Comparison of ENCODE assay signal across 12 cellular contexts in the genomic region with DNA sequence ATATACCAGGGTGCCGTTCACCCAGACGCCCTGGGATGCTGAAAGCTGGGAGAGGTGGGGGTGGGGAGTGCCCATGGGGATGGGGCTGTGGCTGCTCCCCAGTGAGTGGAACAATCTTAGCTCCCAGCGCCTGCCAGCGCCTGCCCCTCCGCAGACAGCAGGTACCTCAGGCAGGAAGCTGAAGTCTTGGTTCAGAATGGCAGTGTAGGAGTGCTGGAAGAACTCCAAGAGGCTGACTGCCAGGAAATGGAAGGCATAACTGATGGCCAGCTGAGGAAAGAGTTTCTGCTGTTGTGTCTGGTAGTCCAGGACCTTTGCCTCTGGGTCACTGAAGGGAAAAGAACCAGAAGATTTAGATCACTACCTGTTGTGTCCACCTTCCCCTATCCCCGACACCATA. TPM values are rescaled to one million over a fixed set of nuclear protein-coding genes. Genes with fewer than 3 reads are reported as not detected.
A peak's percentile ranks its signal among the peaks of the same experiment; 100 is the strongest.
DNase-seq lines count a peak whose midpoint lies in the region; ATAC-seq, FAIRE-seq and TF ChIP-seq lines count a peak whose summit lies in the region.
"Had no signal": no experiment of that assay in that cellular context is flagged by ENCODE, and none has a peak within 500 bp of the region (broad histone marks: within the 10 kb centered on the region; RNA-seq: fewer than 3 reads in every experiment).

No MANE protein-coding gene starts in this region.

- intact Hi-C loops in natural killer cell (cut with micrococcal nuclease), result no loop called here

- no peaks in the 10 kb centered on the region for H3K9me3 Mint-ChIP-seq in natural killer cell
- H3K9me3 Mint-ChIP-seq: activated T-helper 1 cell treated with anti-CD3 and anti-CD28 coated beads, Interleukin-12 subunit alpha, Interleukin-12 subunit beta, Interleukin-2, Interleukin-4 antibody, amounts not matched to agents 30 ng/mL and 10 ng/mL and 1 ng/mL, durations not matched to agents 14 hours and 24 hours and 36 hours had no signal

- in situ Hi-C loops in GM23248 (cut with MboI), result no loop called here

- H4K91ac ChIP-seq in neuronal stem cell (ENCODE audit: low read depth, low read length, poor library complexity), result no peak overlapping the region

- H3K9me3 ChIP-seq in GM23248 (ENCODE audit: low read depth) (no peaks in the 10 kb centered on the region), fibroblast of lung (ENCODE audit: control insufficient read depth, insufficient read depth, low read depth, low read length) (no peaks in the 10 kb centered on the region), neuronal stem cell (replicated peaks in 1 of 2; ENCODE audit: control insufficient read depth in 2 of 2, insufficient read depth in 1 of 2, low read depth in 1 of 2, low read length in 2 of 2) (no peaks in the 10 kb centered on the region)

- H4K8ac ChIP-seq in neuronal stem cell (ENCODE audit: low read depth, low read length), result no peak overlapping the region

- H3K14ac ChIP-seq in neuronal stem cell (ENCODE audit: low read length), result no peak overlapping the region

- no peak overlapping the region for H3K9ac ChIP-seq in GM23248
- H3K9ac ChIP-seq in fibroblast of lung (ENCODE audit: insufficient read depth, low read length), result no peak overlapping the region
- no peak overlapping the region for H3K9ac ChIP-seq in neuronal stem cell (ENCODE audit: low read depth, low read length, poor library complexity)

- WGBS in GM23248 (ENCODE audit: low coverage in 1 of 2, low lambda C conversion rate in 2 of 2, missing lambda C conversion rate in 2 of 2), 2 experiments, result 68 to 85% methylated on average over 3 to 6 of the region's 6 CpGs
- WGBS in neuronal stem cell (ENCODE audit: extremely low coverage in 2 of 2, insufficient read length in 2 of 2, insufficient replicate concordance in 1 of 2), 2 donors, result no CpG with 5 or more reads among the region's 6 CpGs

- no peaks in the 10 kb centered on the region for H3K79me1 ChIP-seq in neuronal stem cell (ENCODE audit: low read depth, low read length)

- H3K4me2 ChIP-seq in GM23248 (ENCODE audit: unreplicated experiment) (no peak overlapping the region), fibroblast of lung (ENCODE audit: extremely low read depth, insufficient read depth, low read length) (no peak overlapping the region), neuronal stem cell (ENCODE audit: insufficient read depth, low read length, poor library complexity, severe bottlenecking) (no peak overlapping the region)

- H3K36me3 Mint-ChIP-seq in natural killer cell, result no peaks in the 10 kb centered on the region

- H3K9me2 ChIP-seq in GM23248 (ENCODE audit: insufficient read depth), result no peaks in the 10 kb centered on the region

- DNase-seq in GM23248 (peak; percentile 30), RCC 7860 (ENCODE audit: low spot score) (peak; percentile 12), fibroblast of lung (ENCODE audit: low read depth in 2 of 2) (peak; percentile 63 to 72), neuronal stem cell (ENCODE audit: low spot score) (no peak), omental fat pad (ENCODE audit: low spot score) (no peak), natural killer cell (no peak)
- DNase-seq in activated effector memory CD4-positive, alpha-beta T cell treated with Interleukin-2 at 50 U/mL for 16 hours, result no peak
- DNase-seq: nephron progenitor cell, T-helper 2 cell had no signal

- H3K27ac ChIP-seq in GM23248 (no peak overlapping the region), fibroblast of lung (ENCODE audit: insufficient read depth, low read length) (no peak overlapping the region), neuronal stem cell (replicated peaks; ENCODE audit: low read length) (no peak overlapping the region)
- H3K27ac ChIP-seq: epithelial cell of prostate had no signal

- no peak for FAIRE-seq in RCC 7860 (lab: Jason Lieb, UNC)

- no peaks in the 10 kb centered on the region for H3K79me2 ChIP-seq in GM23248 (ENCODE audit: insufficient read depth)
- H3K79me2 ChIP-seq in fibroblast of lung (ENCODE audit: control insufficient read depth, insufficient read depth, low read length), result no peaks in the 10 kb centered on the region

- H2AFZ ChIP-seq in GM23248 (no peak overlapping the region), fibroblast of lung (ENCODE audit: low read length) (no peak overlapping the region), neuronal stem cell (ENCODE audit: low read length) (no peak overlapping the region)

- H4K20me1 ChIP-seq in GM23248 (ENCODE audit: insufficient read depth), result no peaks in the 10 kb centered on the region
- H4K20me1 ChIP-seq in fibroblast of lung (ENCODE audit: control insufficient read depth, extremely low read depth, insufficient read depth, low read length), result no peaks in the 10 kb centered on the region

- H2AK5ac ChIP-seq in neuronal stem cell (ENCODE audit: low read depth, low read length), result peak overlapping the region; percentile 6

- H2BK5ac ChIP-seq in neuronal stem cell (ENCODE audit: low read length), result no peak overlapping the region

- no peak overlapping the region for H3K23ac ChIP-seq in neuronal stem cell (ENCODE audit: low read depth, low read length, poor library complexity)

- no peak overlapping the region for H2BK12ac ChIP-seq in neuronal stem cell (ENCODE audit: low read length)

- H3K18ac ChIP-seq in neuronal stem cell (ENCODE audit: low read length), result peak overlapping the region; percentile 1

- no peak overlapping the region for H2BK15ac ChIP-seq in neuronal stem cell (ENCODE audit: low read length)

- peaks cover 0 to 3% of the 10 kb centered on the region in 2 donors for H3K27me3 Mint-ChIP-seq in natural killer cell (ENCODE audit: low read depth in 2 of 2)

- H3K4ac ChIP-seq in neuronal stem cell (ENCODE audit: low read length), result no peak overlapping the region

- H3K27me3 ChIP-seq in GM23248 (replicated peaks; ENCODE audit: insufficient read depth) (no peaks in the 10 kb centered on the region), fibroblast of lung (ENCODE audit: control insufficient read depth, insufficient read depth, low read length) (no peaks in the 10 kb centered on the region), neuronal stem cell (ENCODE audit: control insufficient read depth in 3 of 3, insufficient read depth in 3 of 3, low read depth in 1 of 3, low read length in 3 of 3) (no peaks in the 10 kb centered on the region)

- H2BK120ac ChIP-seq in neuronal stem cell (ENCODE audit: low read depth, low read length), result no peak overlapping the region

- peaks cover 8 to 10% of the 10 kb centered on the region in 2 donors for H3K4me1 Mint-ChIP-seq in natural killer cell

- peaks cover 10% of the 10 kb centered on the region for H3K4me1 ChIP-seq in GM23248 (ENCODE audit: insufficient read depth)
- peaks cover 6% of the 10 kb centered on the region for H3K4me1 ChIP-seq in fibroblast of lung (ENCODE audit: control insufficient read depth, extremely low read depth, insufficient read depth, low read length)
- peaks cover 14% of the 10 kb centered on the region in 2 donors for H3K4me1 ChIP-seq in neuronal stem cell (ENCODE audit: control insufficient read depth in 2 of 2, insufficient read depth in 1 of 2, low read depth in 1 of 2, low read length in 2 of 2)

- no peak overlapping the region for H3K4me3 Mint-ChIP-seq in natural killer cell
- H3K4me3 Mint-ChIP-seq: activated T-helper 1 cell treated with anti-CD3 and anti-CD28 coated beads, Interleukin-12 subunit alpha, Interleukin-12 subunit beta, Interleukin-2, Interleukin-4 antibody, amounts not matched to agents 30 ng/mL and 10 ng/mL and 1 ng/mL, durations not matched to agents 14 hours and 24 hours and 36 hours; nephron progenitor cell had no signal

- H3F3A ChIP-seq in GM23248 (ENCODE audit: insufficient read depth), result no peaks in the 10 kb centered on the region

- H3K36me3 ChIP-seq in GM23248 (ENCODE audit: low read depth), result peaks cover 3% of the 10 kb centered on the region; the same call in 1 of the 2 replicates
- H3K36me3 ChIP-seq in fibroblast of lung (ENCODE audit: control insufficient read depth, insufficient read depth, low read length), result no peaks in the 10 kb centered on the region
- no peaks in the 10 kb centered on the region for H3K36me3 ChIP-seq in neuronal stem cell (replicated peaks in 1 of 2; ENCODE audit: control insufficient read depth in 2 of 2, insufficient read depth in 2 of 2, low read length in 2 of 2)

- H3K4me3 ChIP-seq in GM23248 (no peak overlapping the region), fibroblast of lung (replicated peaks in 1 of 4; ENCODE audit: control extremely low read depth in 1 of 4, insufficient read depth in 1 of 4, low read depth in 3 of 4, low read length in 4 of 4) (no peak overlapping the region), neuronal stem cell (ENCODE audit: low read length in 2 of 2) (no peak overlapping the region)

- TF ChIP-seq CTCF in fibroblast of lung (conservative IDR thresholded peaks at IDR 0.05 in 1 of 2, IDR thresholded peaks at IDR 0.05 in 1 of 2; ENCODE audit: low read depth in 1 of 2, low read length in 2 of 2) (no peak), omental fat pad (IDR thresholded peaks at IDR 0.05) (no peak), natural killer cell (IDR thresholded peaks at IDR 0.05) (no peak)

- H3K27ac Mint-ChIP-seq in natural killer cell, result no peak overlapping the region
- H3K27ac Mint-ChIP-seq: activated T-helper 1 cell treated with anti-CD3 and anti-CD28 coated beads, Interleukin-12 subunit alpha, Interleukin-12 subunit beta, Interleukin-2, Interleukin-4 antibody, amounts not matched to agents 30 ng/mL and 10 ng/mL and 1 ng/mL, durations not matched to agents 14 hours and 24 hours and 36 hours; nephron progenitor cell had no signal

- ATAC-seq in omental fat pad (ENCODE audit: low FRiP score) (no peak), natural killer cell (no peak), HG02571 (IDR thresholded peaks at IDR 0.05; ENCODE audit: unreplicated experiment) (no peak)

RNA-seq across cellular contexts. Expression of a gene that starts 8.4 kb away (rescaled TPM):
- 7.5 and 9.7 TPM in 2 replicates for total RNA-seq in GM23248 (2014; rRNA removed; shearing (Covaris generic))
- polyA plus RNA-seq in GM23248 (2016; fragmentation: Nextera tagmentation; extraction: Ambion mirVana), result 19.9 and 23.6 TPM in 2 replicates
- total RNA-seq in fibroblast of lung, result 17.7 and 20.5 TPM in 2 replicates
- polyA plus RNA-seq in fibroblast of lung, result 14.6 and 19.0 TPM in 2 replicates
- polyA plus RNA-seq in fibroblast of lung (2012), result 11.6 and 18.8 TPM in 2 replicates
- polyA minus RNA-seq in fibroblast of lung (ENCODE audit: low replicate concordance), result 39.8 and 51.4 TPM in 2 replicates
- polyA plus RNA-seq in neuronal stem cell (2013, experiment 1 of 2), result 6.1 TPM
- polyA plus RNA-seq in neuronal stem cell (2013, experiment 2 of 2), result 5.8 TPM
- total RNA-seq in omental fat pad, result 10 to 100 TPM; 10.4 to 26.8 (median 15.3) TPM
- not detected for total RNA-seq in natural killer cell
- total RNA-seq: activated T-helper 1 cell treated with anti-CD3 and anti-CD28 coated beads, Interleukin-12 subunit alpha, Interleukin-12 subunit beta, Interleukin-2, Interleukin-4 antibody, amounts not matched to agents 30 ng/mL and 10 ng/mL and 1 ng/mL, durations not matched to agents 14 hours and 24 hours and 36 hours had no signal

RNA-seq across cellular contexts. Expression of a gene that starts 36.7 kb away (rescaled TPM):
- 12.3 and 13.7 TPM in 2 replicates for total RNA-seq in GM23248 (2014; rRNA removed; shearing (Covaris generic))
- polyA plus RNA-seq in GM23248 (2016; fragmentation: Nextera tagmentation; extraction: Ambion mirVana) (12.8 and 15.7 TPM in 2 replicates), fibroblast of lung (13.6 and 14.8 TPM in 2 replicates)
- total RNA-seq in fibroblast of lung (9.5 and 10.2 TPM in 2 replicates), omental fat pad (10 to 100 TPM; 11.9 to 17.2 (median 14.6) TPM), natural killer cell (10 to 100 TPM in 1 of 3 donors, 1 to 10 TPM in 2; 4.5 to 12.9 (median 7.5) TPM)
- polyA plus RNA-seq in fibroblast of lung (2012), result 6.4 and 7.4 TPM in 2 replicates
- polyA minus RNA-seq in fibroblast of lung (ENCODE audit: low replicate concordance), result 3.4 and 4.1 TPM in 2 replicates
- 31.2 TPM for polyA plus RNA-seq in neuronal stem cell (2013, experiment 1 of 2)
- polyA plus RNA-seq in neuronal stem cell (2013, experiment 2 of 2), result 30.7 TPM

RNA-seq across cellular contexts. Expression of a gene that starts 48.6 kb away (rescaled TPM):
- 0.22 TPM in 1 of 2 replicates, not detected in the other for total RNA-seq in GM23248 (2014; rRNA removed; shearing (Covaris generic))
- polyA plus RNA-seq in GM23248 (2016; fragmentation: Nextera tagmentation; extraction: Ambion mirVana) (0.09 and 0.13 TPM in 2 replicates), fibroblast of lung (0.02 and 0.16 TPM in 2 replicates)
- total RNA-seq in fibroblast of lung (under 0.01 TPM in 2 replicates), omental fat pad (100 to 1,000 TPM in 1 of 4 donors, 10 to 100 TPM in 3; 26.4 to 165 (median 59.4) TPM), natural killer cell (not detected)
- polyA plus RNA-seq in fibroblast of lung (2012), result 0.05 and 0.12 TPM in 2 replicates
- 0.20 TPM in 1 of 2 replicates, not detected in the other for polyA minus RNA-seq in fibroblast of lung (ENCODE audit: low replicate concordance)
- polyA plus RNA-seq in neuronal stem cell (2013, experiment 1 of 2), result 2.1 TPM
- 2.0 TPM for polyA plus RNA-seq in neuronal stem cell (2013, experiment 2 of 2)
- total RNA-seq: activated T-helper 1 cell treated with anti-CD3 and anti-CD28 coated beads, Interleukin-12 subunit alpha, Interleukin-12 subunit beta, Interleukin-2, Interleukin-4 antibody, amounts not matched to agents 30 ng/mL and 10 ng/mL and 1 ng/mL, durations not matched to agents 14 hours and 24 hours and 36 hours had no signal

Comparison
In these comparisons a context has a peak if more than half of its experiments do, and no peak if none do; other contexts are left out.
1. DNase-seq: peak in GM23248 (single experiment), RCC 7860 (single experiment) and fibroblast of lung (2 of 2); none in neuronal stem cell (single experiment), activated effector memory CD4-positive, alpha-beta T cell treated with Interleukin-2 at 50 U/mL for 16 hours (single experiment), omental fat pad (single experiment) and natural killer cell (single experiment).
2. RNA of a gene that starts 48.6 kb away (total RNA-seq): 26.4 to 165 TPM in omental fat pad; 0.22 TPM in GM23248, under 0.01 TPM in fibroblast of lung and not detected in natural killer cell; every median in the first group is over 10 times any median in the second.